Comparison of ENCODE assay signal across 15 cellular contexts in genomic region chr5:56147106-56147505, GRCh38.
"Had no signal": no experiment of that assay in that cellular context is flagged by ENCODE, and none has a peak within 500 bp of the region (broad histone marks: within the 10 kb centered on the region; RNA-seq: fewer than 3 reads in every experiment).

No MANE protein-coding gene starts in this region.

- H3K27ac ChIP-seq: colonic mucosa, lower lobe of right lung, psoas muscle, right lobe of liver, suprapubic skin had no signal

- H3K4me1 ChIP-seq: colonic mucosa, psoas muscle, suprapubic skin had no signal

- H3K36me3 ChIP-seq: colonic mucosa, heart left ventricle, lower lobe of right lung, right lobe of liver, suprapubic skin had no signal

- H3K4me3 ChIP-seq: colonic mucosa, heart left ventricle, lower lobe of right lung, psoas muscle, right lobe of liver, smooth muscle cell, suprapubic skin had no signal

- H3K27me3 ChIP-seq: colonic mucosa, heart left ventricle, right lobe of liver, suprapubic skin had no signal

- H3K9me3 ChIP-seq: colonic mucosa, heart left ventricle, lower lobe of right lung, psoas muscle, right lobe of liver, suprapubic skin had no signal

- DNase-seq: activated CD4-positive, alpha-beta memory T cell treated with anti-CD3 and anti-CD28 coated beads, Interleukin-2, amount 10 ng/mL, durations not matched to agents 7 days and 5 days; activated CD4-positive, CD25-positive, alpha-beta regulatory T cell treated with anti-CD3 and anti-CD28 coated beads, Interleukin-2, amount 50 U/mL, for 72 hours; activated T-cell treated with anti-CD3 and anti-CD28 coated beads, Interleukin-2, amount 50 U/mL, for 24 hours; amniotic stem cell; central memory CD4-positive, alpha-beta T cell; colonic mucosa; foreskin melanocyte; heart left ventricle; left colon; lower lobe of right lung; psoas muscle; right lobe of liver; T-helper 9 cell had no signal

- ATAC-seq: heart left ventricle, left colon, lower lobe of right lung, psoas muscle, right lobe of liver had no signal
